ENCODE assay signal across 8 cellular contexts in genomic region chr14:75427126-75427481, GRCh38. TPM values are rescaled to one million over a fixed set of nuclear protein-coding genes. Genes with fewer than 3 reads are reported as not detected.
A peak's percentile ranks its signal among the peaks of the same experiment; 100 is the strongest.
DNase-seq lines count a peak whose midpoint lies in the region; ATAC-seq and TF ChIP-seq lines count a peak whose summit lies in the region.

No MANE protein-coding gene starts in this region.

- peaks cover 38% of the 10 kb centered on the region for H3K79me2 ChIP-seq in GM23338 (replicated peaks; ENCODE audit: insufficient read depth)

- no peaks in the 10 kb centered on the region for H3K27me3 ChIP-seq in CD4-positive, alpha-beta memory T cell (ENCODE audit: insufficient read depth, low read length)
- H3K27me3 ChIP-seq in GM23338 (ENCODE audit: insufficient read depth) (peaks cover 22% of the 10 kb centered on the region), gastroesophageal sphincter (no peaks in the 10 kb centered on the region), prostate gland (replicated peaks; ENCODE audit: insufficient read depth) (no peaks in the 10 kb centered on the region)

- WGBS in gastroesophageal sphincter (ENCODE audit: low coverage in 1 of 2), 2 donors, result no CpG with 5 or more reads among the region's 15 CpGs
- WGBS in prostate gland, result 36% methylated on average over 15 of the region's 15 CpGs

- ATAC-seq in GM23338, result peak; percentile 63
- peak in 2 of 4 experiments; percentile 2 to 11 for ATAC-seq in T-cell (replicated peaks in 1 of 4)
- ATAC-seq in gastroesophageal sphincter, result peak; percentile 8
- ATAC-seq in HG03520 (IDR thresholded peaks at IDR 0.05; ENCODE audit: unreplicated experiment), result no peak

- H4K20me1 ChIP-seq in GM23338 (replicated peaks; ENCODE audit: insufficient read depth), result peaks cover 5% of the 10 kb centered on the region; the same call in 1 of the 2 replicates

- H3K4me1 ChIP-seq in CD4-positive, alpha-beta memory T cell (ENCODE audit: insufficient read depth, low read length), result peaks cover 10% of the 10 kb centered on the region
- H3K4me1 ChIP-seq in GM23338 (ENCODE audit: insufficient read depth) (peaks cover 25% of the 10 kb centered on the region), gastroesophageal sphincter (peaks cover 0 to 53% (median 29%) of the 10 kb centered on the region in 3 donors), prostate gland (replicated peaks) (peaks cover 9% of the 10 kb centered on the region)

- H3K27ac ChIP-seq in CD4-positive, alpha-beta memory T cell (ENCODE audit: low read depth, low read length), result no peak overlapping the region
- H3K27ac ChIP-seq in GM23338 (ENCODE audit: low read depth), result no peak overlapping the region
- H3K27ac ChIP-seq in gastroesophageal sphincter, result peak overlapping the region; percentile 95 to 97 (median 96)
- H3K27ac ChIP-seq in prostate gland, result peak overlapping the region; percentile 81 to 83

- peak overlapping the region; percentile 96 for H2AFZ ChIP-seq in GM23338

- intact Hi-C loops in CD4-positive, alpha-beta memory T cell (cut with micrococcal nuclease), result no loop called here
- intact Hi-C loops in prostate gland (cut with DNase I), result loop anchor here (2.0 to 10.0 kb wide), 4 partner anchors 26 to 112 kb away; no protein-coding TSS in a partner anchor

- CTCF ChIA-PET in CD4-positive, alpha-beta memory T cell (lab: Charles Lee; ENCODE audit: partially characterized antibody), result no interaction called here
- CTCF ChIA-PET in T-cell (lab: Charles Lee), result no interaction called here

- peak overlapping the region; percentile 51 to 82 (median 62) for H3K4me3 Mint-ChIP-seq in CD4-positive, alpha-beta memory T cell
- H3K4me3 Mint-ChIP-seq in GM23338, result peak overlapping the region; percentile 75
- H3K4me3 Mint-ChIP-seq in T-cell, result peak overlapping the region; percentile 47 to 71 (median 64)

- H3K27ac Mint-ChIP-seq in CD4-positive, alpha-beta memory T cell, result peak overlapping the region in 2 of 7 donors; percentile 3 to 35
- no peak overlapping the region for H3K27ac Mint-ChIP-seq in GM23338
- H3K27ac Mint-ChIP-seq in T-cell, result no peak overlapping the region

- no peaks in the 10 kb centered on the region for H3K36me3 ChIP-seq in CD4-positive, alpha-beta memory T cell (ENCODE audit: insufficient read depth, low read length)
- H3K36me3 ChIP-seq in GM23338 (ENCODE audit: insufficient read depth) (no peaks in the 10 kb centered on the region), gastroesophageal sphincter (peaks cover 0 to 2% of the 10 kb centered on the region in 2 donors), prostate gland (no peaks in the 10 kb centered on the region)

- no peaks in the 10 kb centered on the region for H3K9me3 ChIP-seq in CD4-positive, alpha-beta memory T cell (ENCODE audit: control insufficient read depth in 1 of 2, low read length in 2 of 2)
- H3K9me3 ChIP-seq in gastroesophageal sphincter (no peaks in the 10 kb centered on the region), prostate gland (no peaks in the 10 kb centered on the region)

- DNase-seq in CD4-positive, alpha-beta memory T cell, result peak in 1 of 5 donors; percentile 6
- DNase-seq in GM23338 (ENCODE audit: low spot score), result no peak
- DNase-seq in T-cell, result peak in 1 of 34 experiments; percentile 4
- no peak for DNase-seq in prostate gland (ENCODE audit: low spot score)
- no peak for DNase-seq in DMS114 treated with DMSO at 0.1 percent for 48 hours (lab: John Stamatoyannopoulos, UW; ENCODE audit: unreplicated experiment)
- DNase-seq in COR-L47 (lab: John Stamatoyannopoulos, UW), result no peak

- peaks cover 17 to 21% of the 10 kb centered on the region in 2 donors for H3K27me3 Mint-ChIP-seq in CD4-positive, alpha-beta memory T cell
- H3K27me3 Mint-ChIP-seq in GM23338 (ENCODE audit: insufficient read depth, low read depth, poor library complexity), result peaks cover 22% of the 10 kb centered on the region
- H3K27me3 Mint-ChIP-seq in T-cell, result peaks cover 7 to 25% of the 10 kb centered on the region in 2 donors

- no peak for TF ChIP-seq EP300 in gastroesophageal sphincter (IDR thresholded peaks at IDR 0.05)

- H3F3A ChIP-seq in GM23338 (replicated peaks; ENCODE audit: low read depth), result no peaks in the 10 kb centered on the region; the same call in none of the 2 replicates

- peaks cover 0 to 6% (median 1%) of the 10 kb centered on the region in 8 donors for H3K9me3 Mint-ChIP-seq in CD4-positive, alpha-beta memory T cell
- peaks cover 3% of the 10 kb centered on the region; the same call in 1 of the 3 replicates for H3K9me3 Mint-ChIP-seq in GM23338
- H3K9me3 Mint-ChIP-seq in T-cell, result no peaks in the 10 kb centered on the region

- POLR2A ChIA-PET in CD4-positive, alpha-beta memory T cell (lab: Charles Lee; ENCODE audit: partially characterized antibody), result no interaction called here
- POLR2A ChIA-PET in T-cell (lab: Charles Lee), result no interaction called here

- peak overlapping the region; percentile 98 for H3K4me2 ChIP-seq in GM23338

- no peaks in the 10 kb centered on the region for H3K9me2 ChIP-seq in GM23338 (ENCODE audit: insufficient read depth)

- no peaks in the 10 kb centered on the region for H3K36me3 Mint-ChIP-seq in CD4-positive, alpha-beta memory T cell
- peaks cover 15% of the 10 kb centered on the region for H3K36me3 Mint-ChIP-seq in GM23338 (ENCODE audit: low read depth)
- H3K36me3 Mint-ChIP-seq in T-cell, result no peaks in the 10 kb centered on the region

- peak overlapping the region in 1 of 2 donors; percentile 45 for H3K4me3 ChIP-seq in CD4-positive, alpha-beta memory T cell (ENCODE audit: low read length in 2 of 2)
- peak overlapping the region; percentile 87 for H3K4me3 ChIP-seq in GM23338
- H3K4me3 ChIP-seq in gastroesophageal sphincter, result peak overlapping the region; percentile 79 to 90
- H3K4me3 ChIP-seq in prostate gland, result peak overlapping the region; percentile 62 to 63

- no peak for TF ChIP-seq CTCF in GM23338 (conservative IDR thresholded peaks at IDR 0.05; ENCODE audit: low read depth in 2 of 2)
- no peak for TF ChIP-seq CTCF in gastroesophageal sphincter (IDR thresholded peaks at IDR 0.05)
- no peak for TF ChIP-seq CTCF in prostate gland (IDR thresholded peaks at IDR 0.05)

- H3K4me1 Mint-ChIP-seq in CD4-positive, alpha-beta memory T cell, result peaks cover 1 to 16% (median 3%) of the 10 kb centered on the region in 4 donors
- peaks cover 36% of the 10 kb centered on the region for H3K4me1 Mint-ChIP-seq in GM23338
- peaks cover 7 to 12% (median 7%) of the 10 kb centered on the region in 3 donors for H3K4me1 Mint-ChIP-seq in T-cell

- no peak for TF ChIP-seq POLR2A in gastroesophageal sphincter (IDR thresholded peaks at IDR 0.05)
- TF ChIP-seq POLR2A in prostate gland (IDR thresholded peaks at IDR 0.05), result no peak

TF ChIP-seq in GM23338, 12 proteins besides CTCF, POLR2A, EP300 and RAD21 (continues in another document):
- TF ChIP-seq EZH2phosphoT487 (IDR thresholded peaks at IDR 0.05; ENCODE audit: unreplicated experiment) (no peak), ETS1 (IDR thresholded peaks at IDR 0.05) (no peak), STAT1 (IDR thresholded peaks at IDR 0.05; ENCODE audit: unreplicated experiment) (no peak)

RNA-seq across cellular contexts. Expression of gene JDP2, which starts 0.7 kb away (rescaled TPM):
- total RNA-seq in CD4-positive, alpha-beta memory T cell, result under 1 TPM; 0.78 to 0.79 TPM
- under 1 TPM in 1 of 2 donors, not detected in 1; 0.20 TPM for polyA plus RNA-seq in CD4-positive, alpha-beta memory T cell
- total RNA-seq in GM23338 (2014; rRNA removed; shearing (Covaris generic)), result 38.9 and 46.4 TPM in 2 replicates
- 12.5 and 13.3 TPM in 2 replicates for polyA plus RNA-seq in GM23338 (2016; fragmentation: Nextera tagmentation; extraction: Ambion mirVana)
- total RNA-seq in T-cell (under 1 TPM; 0.45 to 0.93 (median 0.76) TPM), gastroesophageal sphincter (10 to 100 TPM; 55.6 to 90.0 (median 70.8) TPM), prostate gland (10 to 100 TPM; 27.1 to 34.0 TPM)

Comparison
In these comparisons a context has a peak if more than half of its experiments do, and no peak if none do; other contexts are left out.
1. H3K27ac ChIP-seq: peak in gastroesophageal sphincter (4 of 4) and prostate gland (2 of 2); none in CD4-positive, alpha-beta memory T cell (single experiment) and GM23338 (single experiment).
2. RNA of gene JDP2, which starts 0.7 kb away (total RNA-seq): 55.6 to 90.0 TPM in gastroesophageal sphincter, 38.9 to 46.4 TPM in GM23338 and 27.1 to 34.0 TPM in prostate gland; 0.78 to 0.79 TPM in CD4-positive, alpha-beta memory T cell and 0.45 to 0.93 TPM in T-cell; every median in the first group is over 10 times any median in the second.
3. Peak in every context shown above with its lines, with median percentiles within 50 percentile points of each other: H3K4me3 Mint-ChIP-seq.